ENCODE assay signal across 34 cellular contexts in the genomic region with DNA sequence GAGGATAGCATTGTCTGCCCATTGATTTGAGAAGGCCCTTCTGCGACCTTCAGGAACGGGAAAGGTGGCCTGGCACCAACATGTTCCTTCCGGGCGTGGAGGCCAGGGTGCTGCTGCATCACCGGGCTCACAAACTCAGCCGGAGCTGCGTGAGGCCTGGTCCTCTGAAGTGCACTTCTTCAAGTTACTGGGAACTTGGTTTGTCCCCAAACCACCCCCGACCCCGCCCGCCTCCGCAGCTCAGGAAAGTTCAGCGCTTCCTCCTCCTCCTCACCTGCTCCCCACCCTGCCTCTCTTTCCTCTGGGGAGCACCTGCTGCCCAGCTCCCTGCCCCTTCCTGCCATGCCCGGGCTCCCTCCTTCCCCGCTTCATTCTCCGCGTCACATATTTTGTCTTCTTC.
"Had no signal": no experiment of that assay in that cellular context is flagged by ENCODE, and none has a peak within 500 bp of the region (broad histone marks: within the 10 kb centered on the region; RNA-seq: fewer than 3 reads in every experiment).

No MANE protein-coding gene starts in this region.

- DNase-seq: Karpas-422, Kasumi-1, KBM-7, KG1, MG63, MM.1S, MV-4-11, NCI-H1048, NCI-H1092, NCI-H1092 treated with DMSO at 0.1 percent for 48 hours, NCI-H1105, NCI-H1105 treated with DMSO at 0.1 percent for 48 hours, NCI-H1417, NCI-H1417 treated with DMSO at 0.1 percent for 48 hours, NCI-H1436, NCI-H1436 treated with DMSO at 0.1 percent for 48 hours, NCI-H146, NCI-H1694, NCI-H187, NCI-H187 treated with DMSO at 0.1 percent for 48 hours, NCI-H1930, NCI-H2029, NCI-H2029 treated with DMSO at 0.1 percent for 48 hours, NCI-H2081, NCI-H2081 treated with DMSO at 0.1 percent for 48 hours, NCI-H2107, NCI-H2171, NCI-H2171 treated with DMSO at 0.1 percent for 48 hours, NCI-H2227 treated with DMSO at 0.1 percent for 48 hours, NCI-H226, NCI-H345, NCI-H446, NCI-H446 treated with DMSO at 0.1 percent for 48 hours had no signal

- H3K27ac ChIP-seq: KMS-11 had no signal

- H3K27me3 ChIP-seq: MG63 had no signal

- H3K9me3 ChIP-seq: MG63 had no signal

- H3K4me2 ChIP-seq: KMS-11 had no signal

- H3K36me3 ChIP-seq: MG63 had no signal

- H3K4me3 ChIP-seq: MG63 had no signal

- H3K9ac ChIP-seq: KMS-11 had no signal
